In the genomic region with DNA sequence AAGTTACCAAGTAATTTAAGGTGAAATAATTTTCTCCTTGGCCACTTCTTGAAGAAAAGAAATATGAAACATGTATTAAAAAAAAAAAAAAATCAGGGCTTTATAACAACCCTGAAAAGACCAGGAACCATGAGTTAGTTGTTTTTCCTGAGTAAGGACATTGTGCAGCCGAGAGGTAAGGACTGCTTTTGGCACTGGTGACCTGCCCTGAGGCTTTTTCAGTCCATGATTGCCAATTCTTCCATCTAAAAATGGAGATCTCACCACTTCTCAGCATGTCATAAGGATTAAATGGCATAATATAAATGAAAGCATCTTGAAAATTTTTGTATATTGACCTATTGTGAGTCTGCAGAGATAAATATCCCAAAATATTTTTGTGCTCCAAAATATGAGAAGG, we compare ENCODE assay signal across 17 cellular contexts.
"Had no signal": no experiment of that assay in that cellular context is flagged by ENCODE, and none has a peak within 500 bp of the region (broad histone marks: within the 10 kb centered on the region; RNA-seq: fewer than 3 reads in every experiment).

No MANE protein-coding gene starts in this region.

- DNase-seq: natural killer cell; occipital lobe; ovary; posterior cingulate gyrus; psoas muscle; right lobe of liver; sigmoid colon; small intestine; stimulated activated CD4-positive, alpha-beta T cell treated with anti-CD3 and anti-CD28 coated beads, Interleukin-15, amount 100 ng/mL, for 24 hours; stimulated activated CD4-positive, alpha-beta T cell treated with anti-CD3 and anti-CD28 coated beads, Interleukin-2, amount 100 ng/mL, for 24 hours; stimulated activated CD4-positive, alpha-beta T cell treated with anti-CD3 and anti-CD28 coated beads, Interleukin-2, amount 100 ng/mL, for 48 hours; stimulated activated CD4-positive, alpha-beta T cell treated with anti-CD3 and anti-CD28 coated beads, Interleukin-4, amount 100 ng/mL, for 24 hours; stimulated activated naive B cell treated with anti-CD40 and anti-IgM and Interleukin-4, amounts not matched to agents 10 μg/mL and 1 μg/mL and 100 μg/mL, for 72 hours; stimulated activated naive CD4-positive, alpha-beta T cell treated with Interleukin-2 at 50 U/mL for 16 hours; stomach; thyroid gland; trophoblast cell had no signal
